ENCODE assay signal across 15 cellular contexts in the genomic region with DNA sequence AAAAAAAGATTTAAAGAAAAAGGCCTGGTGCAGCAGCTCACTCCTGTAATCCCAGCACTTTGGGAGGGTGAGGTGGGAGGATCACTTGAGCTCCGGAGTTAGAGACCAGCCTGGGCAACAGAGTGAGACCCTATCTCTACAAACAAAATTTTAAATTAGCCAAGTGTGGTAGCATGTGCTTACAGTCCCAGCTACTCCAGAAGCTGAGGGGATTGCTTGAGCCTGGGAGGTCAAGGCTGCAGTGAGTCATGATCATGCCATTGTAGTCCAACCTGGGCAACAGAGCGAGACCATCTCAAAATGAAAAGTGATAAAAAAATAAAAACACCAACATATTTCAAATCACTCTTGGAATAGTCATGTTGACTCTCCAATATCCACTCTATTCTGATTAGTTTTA. TPM values are rescaled to one million over a fixed set of nuclear protein-coding genes. Genes with fewer than 3 reads are reported as not detected.
DNase-seq lines count a peak whose midpoint lies in the region; ATAC-seq, FAIRE-seq and TF ChIP-seq lines count a peak whose summit lies in the region.
"Had no signal": no experiment of that assay in that cellular context is flagged by ENCODE, and none has a peak within 500 bp of the region (broad histone marks: within the 10 kb centered on the region; RNA-seq: fewer than 3 reads in every experiment).

No MANE protein-coding gene starts in this region.

- H3K36me3 Mint-ChIP-seq in activated T-cell treated with anti-CD3 and anti-CD28 coated beads, Interleukin-2, amount 50 U/mL, for 72 hours (ENCODE audit: insufficient read depth in 2 of 2), result peaks cover 6 to 9% of the 10 kb centered on the region in 2 donors
- H3K36me3 Mint-ChIP-seq in neural crest cell (ENCODE audit: low read depth) (peaks cover 6% of the 10 kb centered on the region), osteocyte (ENCODE audit: unreplicated experiment) (peaks cover 6% of the 10 kb centered on the region)

- H3K9ac ChIP-seq in K562 (ENCODE audit: insufficient read depth in 1 of 2, low read depth in 2 of 2, low read length in 2 of 2) (no peak overlapping the region), mammary epithelial cell (ENCODE audit: insufficient read depth, low read length) (no peak overlapping the region)

- H3K27me3 ChIP-seq in K562 (ENCODE audit: control insufficient read depth in 2 of 2, insufficient read depth in 2 of 2, low read length in 2 of 2), result no peaks in the 10 kb centered on the region
- H3K27me3 ChIP-seq in mammary epithelial cell (ENCODE audit: insufficient read depth, low read length), result no peaks in the 10 kb centered on the region
- H3K27me3 ChIP-seq: cardiac muscle cell had no signal

- H2AFZ ChIP-seq in K562 (ENCODE audit: low read depth, low read length) (no peak overlapping the region), mammary epithelial cell (ENCODE audit: low read depth, low read length) (no peak overlapping the region)

- TF ChIP-seq CTCF in K562 (IDR thresholded peaks at IDR 0.05 in 2 of 3, conservative IDR thresholded peaks at IDR 0.05 in 1 of 3; ENCODE audit: insufficient read depth in 2 of 3, low read depth in 1 of 3, low read length in 3 of 3) (no peak), neural crest cell (conservative IDR thresholded peaks at IDR 0.05) (no peak), mammary epithelial cell (conservative IDR thresholded peaks at IDR 0.05 in 1 of 2, IDR thresholded peaks at IDR 0.05 in 1 of 2; ENCODE audit: extremely low read depth in 1 of 2, insufficient read depth in 1 of 2, low read depth in 1 of 2, low read length in 2 of 2) (no peak), osteocyte (IDR thresholded peaks at IDR 0.05) (no peak)

- H3K4me3 Mint-ChIP-seq in activated T-cell treated with anti-CD3 and anti-CD28 coated beads, Interleukin-2, amount 50 U/mL, for 72 hours, result peak overlapping the region in 1 of 2 donors; percentile 66
- peak overlapping the region; percentile 52 for H3K4me3 Mint-ChIP-seq in neural crest cell
- no peak overlapping the region for H3K4me3 Mint-ChIP-seq in osteocyte (ENCODE audit: unreplicated experiment)

- no peak for TF ChIP-seq POLR2A in K562 (conservative IDR thresholded peaks at IDR 0.05)

- intact Hi-C loops in K562 (cut with micrococcal nuclease), result loop anchor here (2.0 kb wide), 1 partner anchor 17 kb away; no protein-coding TSS in a partner anchor
- intact Hi-C loops in mammary epithelial cell (cut with micrococcal nuclease), result loop anchor here (1.0 kb wide), 1 partner anchor 17 kb away; no protein-coding TSS in a partner anchor

- WGBS in K562 (ENCODE audit: insufficient coverage, low coverage, missing lambda C conversion rate), result 78% methylated on average over 2 of the region's 2 CpGs
- 95% methylated on average over 2 of the region's 2 CpGs for WGBS in mammary epithelial cell (ENCODE audit: low coverage, missing lambda C conversion rate)

- H4K20me1 ChIP-seq in K562 (replicated peaks; ENCODE audit: control insufficient read depth, insufficient read depth, low read length) (no peaks in the 10 kb centered on the region; the same call in 1 of the 2 replicates), mammary epithelial cell (ENCODE audit: insufficient read depth, low read length) (no peaks in the 10 kb centered on the region)

- peaks cover 56% of the 10 kb centered on the region for H3K4me1 Mint-ChIP-seq in activated T-cell treated with anti-CD3 and anti-CD28 coated beads, Interleukin-2, amount 50 U/mL, for 72 hours (ENCODE audit: low read depth)
- peaks cover 22% of the 10 kb centered on the region for H3K4me1 Mint-ChIP-seq in neural crest cell
- peaks cover 46% of the 10 kb centered on the region for H3K4me1 Mint-ChIP-seq in osteocyte (ENCODE audit: unreplicated experiment)

- ATAC-seq in activated T-cell treated with anti-CD3 and anti-CD28 coated beads, Interleukin-2, amount 50 U/mL, for 72 hours (replicated peaks in 1 of 2), result no peak
- ATAC-seq in K562 (no peak), HG02852 (IDR thresholded peaks at IDR 0.05; ENCODE audit: unreplicated experiment) (no peak)
- ATAC-seq: SK-N-SH treated with all-trans-retinoic acid at 6 μM for 48 hours had no signal

- no peak overlapping the region for H3K4me2 ChIP-seq in K562 (ENCODE audit: insufficient read depth, low read length)
- H3K4me2 ChIP-seq in mammary epithelial cell (ENCODE audit: insufficient read depth, low read depth, low read length), result no peak overlapping the region

- TF ChIP-seq RAD21 in K562 (CRISPR knock-in tag; conservative IDR thresholded peaks at IDR 0.05 in 1 of 2, IDR thresholded peaks at IDR 0.05 in 1 of 2), result no peak

- dilution Hi-C loops in mammary epithelial cell (cut with HindIII; ENCODE audit: low sequenced_read_pairs), result no loop called here

- POLR2A ChIA-PET in K562 (lab: Yijun Ruan, JAX), result interaction anchor here (0.7 kb wide), 1 partner anchor 17 kb away, joined by 4 read pairs; no protein-coding TSS in a partner anchor

- DNase-seq in activated T-cell treated with anti-CD3 and anti-CD28 coated beads, Interleukin-2, amount 50 U/mL, for 72 hours, result no peak
- no peak for DNase-seq in activated T-cell treated with anti-CD3 and anti-CD28 coated beads, Interleukin-2, amount 50 U/mL, for 48 hours
- peak; percentile 49 for DNase-seq in RCC 7860 (ENCODE audit: low spot score)
- no peak for DNase-seq in K562 (ENCODE audit: extremely low read depth in 1 of 4, low spot score in 3 of 4)
- no peak for DNase-seq in neural crest cell (ENCODE audit: low read depth, low spot score)
- DNase-seq in mammary epithelial cell, result no peak
- DNase-seq in osteocyte (ENCODE audit: extremely low spot score, unreplicated experiment), result no peak
- DNase-seq: activated effector memory CD4-positive, alpha-beta T cell treated with Interleukin-2 at 50 U/mL for 16 hours; Calu3; NCI-H1105 treated with DMSO at 0.1 percent for 48 hours; NCI-H345; OCI-M1 had no signal

- TF ChIP-seq EP300 in K562 (IDR thresholded peaks at IDR 0.05; ENCODE audit: low read length), result no peak

- no peaks in the 10 kb centered on the region for H3K27me3 Mint-ChIP-seq in activated T-cell treated with anti-CD3 and anti-CD28 coated beads, Interleukin-2, amount 50 U/mL, for 72 hours (ENCODE audit: low read depth)
- H3K27me3 Mint-ChIP-seq in neural crest cell (ENCODE audit: low read depth), result no peaks in the 10 kb centered on the region
- H3K27me3 Mint-ChIP-seq in osteocyte (ENCODE audit: unreplicated experiment), result no peaks in the 10 kb centered on the region

- H3K36me3 ChIP-seq in K562 (ENCODE audit: control insufficient read depth, insufficient read depth, low read length) (peaks cover 2% of the 10 kb centered on the region; the same call in 1 of the 3 replicates), mammary epithelial cell (ENCODE audit: insufficient read depth, low read length) (peaks cover 2% of the 10 kb centered on the region)
- H3K36me3 ChIP-seq: cardiac muscle cell had no signal

- H3K27ac Mint-ChIP-seq in activated T-cell treated with anti-CD3 and anti-CD28 coated beads, Interleukin-2, amount 50 U/mL, for 72 hours, result peak overlapping the region; percentile 82
- H3K27ac Mint-ChIP-seq in neural crest cell (ENCODE audit: unreplicated experiment) (no peak overlapping the region), osteocyte (ENCODE audit: unreplicated experiment) (no peak overlapping the region)

- H3K4me3 ChIP-seq in K562 (no peak overlapping the region), mammary epithelial cell (replicated peaks in 1 of 3; ENCODE audit: insufficient read depth in 1 of 3, low read depth in 2 of 3, low read length in 3 of 3) (no peak overlapping the region)
- H3K4me3 ChIP-seq: cardiac muscle cell had no signal

- H3K79me2 ChIP-seq in K562 (ENCODE audit: control insufficient read depth, insufficient read depth, low read length) (peaks cover 76% of the 10 kb centered on the region), mammary epithelial cell (ENCODE audit: insufficient read depth, low read length) (peaks cover 84% of the 10 kb centered on the region)

- in situ Hi-C loops in K562 (cut with MboI), result loop anchor here (5.0 kb wide), 1 partner anchor 614 kb away; no protein-coding TSS in a partner anchor
- in situ Hi-C loops in mammary epithelial cell (cut with MboI; ENCODE audit: low sequenced_read_pairs in 2 of 2), result no loop called here

- peaks cover 0 to 2% of the 10 kb centered on the region in 2 donors for H3K9me3 Mint-ChIP-seq in activated T-cell treated with anti-CD3 and anti-CD28 coated beads, Interleukin-2, amount 50 U/mL, for 72 hours
- H3K9me3 Mint-ChIP-seq in neural crest cell, result no peaks in the 10 kb centered on the region
- no peaks in the 10 kb centered on the region for H3K9me3 Mint-ChIP-seq in osteocyte (ENCODE audit: unreplicated experiment)

- no peaks in the 10 kb centered on the region for H3K9me1 ChIP-seq in K562 (ENCODE audit: control insufficient read depth, insufficient read depth, low read length)

- H3K9me3 ChIP-seq in K562 (replicated peaks; ENCODE audit: control insufficient read depth, insufficient read depth, low read depth, low read length) (no peaks in the 10 kb centered on the region), mammary epithelial cell (replicated peaks; ENCODE audit: insufficient read depth, low read length) (no peaks in the 10 kb centered on the region)

- peak; percentile 38 for FAIRE-seq in RCC 7860 (lab: Jason Lieb, UNC)
- FAIRE-seq in K562 (lab: Jason Lieb, UNC), result no peak

- H3K4me1 ChIP-seq in K562 (replicated peaks in 1 of 2; ENCODE audit: control insufficient read depth in 2 of 2, insufficient read depth in 2 of 2, low read length in 2 of 2), result peaks cover 6 to 13% of the 10 kb centered on the region in 2 experiments; a peak in 3 of 5 replicates
- peaks cover 9% of the 10 kb centered on the region for H3K4me1 ChIP-seq in mammary epithelial cell (ENCODE audit: insufficient read depth, low read length)

- CTCF ChIA-PET in K562 (lab: Yijun Ruan, JAX; ENCODE audit: low intra/inter-chr PET ratio), result interaction anchor here (0.9 kb wide), 1 partner anchor 151 kb away, joined by 7 read pairs; no protein-coding TSS in a partner anchor
- CTCF ChIA-PET in mammary epithelial cell (lab: Charles Lee; ENCODE audit: low non-redundant PET), result interaction anchor here (0.6 kb wide), 1 partner anchor 8 kb away, joined by 3 read pairs; no protein-coding TSS in a partner anchor

- H3K27ac ChIP-seq in K562 (ENCODE audit: extremely low read depth, low read depth, low read length) (no peak overlapping the region; the same call in 2 of the 3 replicates), mammary epithelial cell (ENCODE audit: insufficient read depth, low read depth, low read length) (no peak overlapping the region)

- BruUV-seq in K562 (replicated peaks; lab: Mats Ljungman, UMichigan) (no TSS peak), mammary epithelial cell (replicated peaks; lab: Mats Ljungman, UMichigan) (no TSS peak)

RNA-seq across cellular contexts. Expression of gene KANSL1, which starts 2.7 kb away (rescaled TPM):
- total RNA-seq in activated T-cell treated with anti-CD3 and anti-CD28 coated beads, Interleukin-2, amount 50 U/mL, for 72 hours, result 100 to 1,000 TPM in 1 of 2 donors, 10 to 100 TPM in 1; 73.5 to 130 TPM
- 361 and 617 TPM in 2 replicates for total RNA-seq in K562 (2011; cell fraction: chromatin; rRNA removed; ENCODE audit: low replicate concordance)
- total RNA-seq in K562 (2011; cell fraction: nucleolus; rRNA removed), result 177 and 226 TPM in 2 replicates
- total RNA-seq in K562 (2011; cell fraction: nucleoplasm; rRNA removed), result 302 and 371 TPM in 2 replicates
- 30.5 and 34.6 TPM in 2 replicates for total RNA-seq in K562 (2014; rRNA removed)
- 44.4 and 53.2 TPM in 2 replicates for total RNA-seq in K562 (2014; rRNA removed; fragmentation: Illumina TruSeq; extraction: Trizol)
- 43.8 and 44.0 TPM in 2 replicates for total RNA-seq in K562 (2015; rRNA removed; fragmentation: Illumina TruSeq; extraction: Trizol)
- 49.3 and 55.4 TPM in 2 replicates for total RNA-seq in K562 (2021)
- polyA plus RNA-seq in K562 (2011; rRNA removed), result 22.4 and 25.8 TPM in 2 replicates
- 10.5 and 22.5 TPM in 2 replicates for polyA plus RNA-seq in K562 (2011; cell fraction: cytosol; rRNA removed)
- 79.8 and 89.1 TPM in 2 replicates for polyA plus RNA-seq in K562 (2011; cell fraction: nucleus; rRNA removed)
- 17.0 and 24.8 TPM in 2 replicates for polyA plus RNA-seq in K562 (2012)
- polyA plus RNA-seq in K562 (2014; fragmentation: Illumina TruSeq; extraction: Trizol), result 22.9 and 25.5 TPM in 2 replicates
- 1 to 10 TPM; 3.6 to 6.9 TPM for polyA plus RNA-seq in K562 (2014; fragmentation: Nextera tagmentation; extraction: Ambion mirVana)
- 22.0 and 31.8 TPM in 2 replicates for polyA plus RNA-seq in K562 (2014; rRNA removed)
- 144 and 185 TPM in 2 replicates for polyA minus RNA-seq in K562 (2011; rRNA and poly(A)+ RNA removed)
- polyA minus RNA-seq in K562 (2011; cell fraction: cytosol; rRNA and poly(A)+ RNA removed), result 47.2 and 57.3 TPM in 2 replicates
- polyA minus RNA-seq in K562 (2011; cell fraction: nucleus; rRNA and poly(A)+ RNA removed), result 115 and 196 TPM in 2 replicates
- total RNA-seq in neural crest cell, result 121 and 126 TPM in 2 replicates
- 10 to 100 TPM; 54.3 to 56.7 TPM for total RNA-seq in mammary epithelial cell
- polyA plus RNA-seq in mammary epithelial cell, result 3.1 TPM
- 74.6 TPM for polyA minus RNA-seq in mammary epithelial cell
- total RNA-seq in osteocyte, result 99.0 and 102 TPM in 2 replicates
